23 cellular contexts compared by ENCODE assay signal in genomic region chr12:57749061-57749460, GRCh38. TPM values are rescaled to one million over a fixed set of nuclear protein-coding genes. Genes with fewer than 3 reads are reported as not detected.
"Had no signal": no experiment of that assay in that cellular context is flagged by ENCODE, and none has a peak within 500 bp of the region (broad histone marks: within the 10 kb centered on the region; RNA-seq: fewer than 3 reads in every experiment).

No MANE protein-coding gene starts in this region.

- DNase-seq: activated CD4-positive, alpha-beta memory T cell treated with anti-CD3 and anti-CD28 coated beads for 36 hours; activated CD4-positive, alpha-beta T cell treated with anti-CD3 and anti-CD28 coated beads, Interleukin-2, amount 10 ng/mL, durations not matched to agents 24 days and 14 days; activated CD4-positive, CD25-positive, alpha-beta regulatory T cell treated with anti-CD3 and anti-CD28 coated beads, Interleukin-2, amount 50 U/mL, for 72 hours; activated naive CD4-positive, alpha-beta T cell treated with Interleukin-2 at 50 U/mL for 16 hours; activated T-cell treated with anti-CD3 and anti-CD28 coated beads, Interleukin-2, amount 50 U/mL, for 72 hours; amygdala; caudate nucleus; foreskin fibroblast; head of caudate nucleus; left cardiac atrium; left ventricle myocardium superior; mammary epithelial cell; occipital lobe; psoas muscle; stimulated activated CD4-positive, alpha-beta T cell treated with anti-CD3 and anti-CD28 coated beads, Interleukin-15, amount 100 ng/mL, for 24 hours; stimulated activated CD4-positive, alpha-beta T cell treated with anti-CD3 and anti-CD28 coated beads, Interleukin-2, amount 100 ng/mL, for 24 hours; stimulated activated naive CD4-positive, alpha-beta T cell; T-helper 2 cell; testis; transverse colon had no signal

- H3K27me3 Mint-ChIP-seq: activated CD4-positive, alpha-beta memory T cell treated with anti-CD3 and anti-CD28 coated beads for 36 hours; activated CD4-positive, alpha-beta T cell treated with anti-CD3 and anti-CD28 coated beads, Interleukin-2, amount 10 ng/mL, durations not matched to agents 24 days and 14 days had no signal

- H3K9ac ChIP-seq: parathyroid adenoma had no signal

- H3K4me3 Mint-ChIP-seq: activated CD4-positive, alpha-beta memory T cell treated with anti-CD3 and anti-CD28 coated beads for 36 hours; activated CD4-positive, alpha-beta T cell treated with anti-CD3 and anti-CD28 coated beads, Interleukin-2, amount 10 ng/mL, durations not matched to agents 24 days and 14 days; activated T-cell treated with anti-CD3 and anti-CD28 coated beads, Interleukin-2, amount 50 U/mL, for 72 hours had no signal

- H3K27ac Mint-ChIP-seq: activated CD4-positive, alpha-beta memory T cell treated with anti-CD3 and anti-CD28 coated beads for 36 hours; activated CD4-positive, alpha-beta T cell treated with anti-CD3 and anti-CD28 coated beads, Interleukin-2, amount 10 ng/mL, durations not matched to agents 24 days and 14 days; activated T-cell treated with anti-CD3 and anti-CD28 coated beads, Interleukin-2, amount 50 U/mL, for 72 hours had no signal

- H3K27me3 ChIP-seq: testis, transverse colon had no signal

- H3K9me3 Mint-ChIP-seq: activated CD4-positive, alpha-beta memory T cell treated with anti-CD3 and anti-CD28 coated beads for 36 hours; activated CD4-positive, alpha-beta T cell treated with anti-CD3 and anti-CD28 coated beads, Interleukin-2, amount 10 ng/mL, durations not matched to agents 24 days and 14 days; activated T-cell treated with anti-CD3 and anti-CD28 coated beads, Interleukin-2, amount 50 U/mL, for 72 hours had no signal

- ATAC-seq: activated T-cell treated with anti-CD3 and anti-CD28 coated beads, Interleukin-2, amount 50 U/mL, for 72 hours; esophagus mucosa; left cardiac atrium; left ventricle myocardium superior; psoas muscle had no signal

- H3K4me3 ChIP-seq: psoas muscle, testis, transverse colon had no signal

- H3K27ac ChIP-seq: parathyroid adenoma, psoas muscle, testis, transverse colon had no signal

- FAIRE-seq: islet of Langerhans had no signal

- H3K9me3 ChIP-seq: psoas muscle, testis, transverse colon had no signal

RNA-seq across cellular contexts. Expression of gene CYP27B1, which starts 17.8 kb away (rescaled TPM):
- total RNA-seq: left ventricle myocardium superior, occipital lobe had no signal
